16 cellular contexts compared by ENCODE assay signal in the genomic region with DNA sequence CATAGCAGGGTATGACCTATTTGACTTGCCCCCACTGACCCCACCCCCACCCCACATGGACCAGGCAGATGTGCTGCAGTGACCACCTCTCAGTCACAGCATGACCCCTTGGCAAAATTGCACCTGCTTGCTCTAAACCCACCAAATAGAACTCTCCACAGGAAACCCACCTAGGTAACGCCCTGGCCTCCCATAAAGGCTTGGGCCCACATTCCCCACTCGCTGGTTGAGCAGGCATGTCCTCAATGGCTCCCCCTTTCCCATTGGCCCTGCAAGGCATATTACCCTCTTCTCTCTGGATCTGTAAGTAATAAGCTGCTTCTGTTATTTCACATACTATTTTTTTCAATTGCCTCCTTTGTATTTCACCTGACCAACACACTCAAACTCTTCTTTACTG. TPM values are rescaled to one million over a fixed set of nuclear protein-coding genes. Genes with fewer than 3 reads are reported as not detected.
"Had no signal": no experiment of that assay in that cellular context is flagged by ENCODE, and none has a peak within 500 bp of the region (broad histone marks: within the 10 kb centered on the region; RNA-seq: fewer than 3 reads in every experiment).

No MANE protein-coding gene starts in this region.

- H3K27me3 Mint-ChIP-seq: effector memory CD8-positive, alpha-beta T cell; naive B cell had no signal

- H3K27ac Mint-ChIP-seq: activated T-cell treated with anti-CD3 and anti-CD28 coated beads, Interleukin-2, amount 50 U/mL, for 72 hours; stimulated activated effector memory CD8-positive, alpha-beta T cell treated with anti-CD3 and anti-CD28 coated beads, Interleukin-12 subunit alpha, Interleukin-12 subunit beta, amount 100 ng/mL, for 72 hours had no signal

- H3K27me3 ChIP-seq: adrenal gland, hepatocyte, right lobe of liver, SJCRH30, tibial artery had no signal

- H3K9me3 Mint-ChIP-seq: activated T-cell treated with anti-CD3 and anti-CD28 coated beads, Interleukin-2, amount 50 U/mL, for 72 hours; effector memory CD8-positive, alpha-beta T cell; naive B cell; stimulated activated effector memory CD8-positive, alpha-beta T cell treated with anti-CD3 and anti-CD28 coated beads, Interleukin-12 subunit alpha, Interleukin-12 subunit beta, amount 100 ng/mL, for 72 hours had no signal

- H3K9me3 ChIP-seq: adrenal gland, prostate gland, right lobe of liver, SJCRH30, tibial artery had no signal

- H3K27ac ChIP-seq: adrenal gland, hepatocyte, prostate gland, SJCRH30, tibial artery, VCaP had no signal

- H3K36me3 Mint-ChIP-seq: naive B cell; stimulated activated effector memory CD8-positive, alpha-beta T cell treated with anti-CD3 and anti-CD28 coated beads, Interleukin-12 subunit alpha, Interleukin-12 subunit beta, amount 100 ng/mL, for 72 hours had no signal

- H3K4me3 Mint-ChIP-seq: activated T-cell treated with anti-CD3 and anti-CD28 coated beads, Interleukin-2, amount 50 U/mL, for 72 hours; effector memory CD8-positive, alpha-beta T cell; stimulated activated effector memory CD8-positive, alpha-beta T cell treated with anti-CD3 and anti-CD28 coated beads, Interleukin-12 subunit alpha, Interleukin-12 subunit beta, amount 100 ng/mL, for 72 hours had no signal

- DNase-seq: activated gamma-delta T cell treated with Interleukin-2 at 50 U/mL for 16 hours; activated T-cell treated with anti-CD3 and anti-CD28 coated beads, Interleukin-2, amount 50 U/mL, for 72 hours; adrenal gland; central memory CD4-positive, alpha-beta T cell; effector memory CD8-positive, alpha-beta T cell; erythroblast; naive B cell; nucleus accumbens; right lobe of liver; SJCRH30; tibial artery had no signal

- ATAC-seq: activated T-cell treated with anti-CD3 and anti-CD28 coated beads, Interleukin-2, amount 50 U/mL, for 72 hours; effector memory CD8-positive, alpha-beta T cell; right lobe of liver; stimulated activated effector memory CD8-positive, alpha-beta T cell treated with anti-CD3 and anti-CD28 coated beads, Interleukin-12 subunit alpha, Interleukin-12 subunit beta, amount 100 ng/mL, for 72 hours had no signal

RNA-seq across cellular contexts. Expression of a gene that starts 17.3 kb away (rescaled TPM):
- total RNA-seq: activated T-cell treated with anti-CD3 and anti-CD28 coated beads, Interleukin-2, amount 50 U/mL, for 72 hours; hepatocyte; kidney epithelial cell; prostate gland; SJCRH30 had no signal
